1 cellular context compared by ENCODE assay signal in the genomic region with DNA sequence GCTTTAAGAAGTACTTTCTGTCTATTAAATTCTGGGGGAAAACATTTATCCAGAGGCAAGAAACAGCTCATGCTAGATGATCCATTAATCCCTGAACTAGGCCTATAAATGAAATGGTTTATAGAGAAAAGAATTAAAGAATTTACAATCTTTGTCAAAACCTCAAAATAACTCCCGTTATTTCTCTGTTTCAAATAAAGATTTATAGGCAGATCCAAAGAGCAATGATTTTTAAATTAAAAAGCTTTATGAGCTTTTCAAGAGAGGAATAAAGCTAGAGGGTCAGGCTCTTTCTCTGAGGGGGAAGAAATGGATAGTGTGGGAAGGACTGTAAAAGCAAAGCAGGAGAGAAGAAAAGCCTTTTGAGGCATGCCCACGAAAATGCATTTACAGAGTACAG.
TF ChIP-seq lines count a peak whose summit lies in the region.

No MANE protein-coding gene starts in this region.

TF ChIP-seq in GM23338, 12 proteins besides CTCF, POLR2A, EP300 and RAD21:
- TF ChIP-seq, protein P1, sequence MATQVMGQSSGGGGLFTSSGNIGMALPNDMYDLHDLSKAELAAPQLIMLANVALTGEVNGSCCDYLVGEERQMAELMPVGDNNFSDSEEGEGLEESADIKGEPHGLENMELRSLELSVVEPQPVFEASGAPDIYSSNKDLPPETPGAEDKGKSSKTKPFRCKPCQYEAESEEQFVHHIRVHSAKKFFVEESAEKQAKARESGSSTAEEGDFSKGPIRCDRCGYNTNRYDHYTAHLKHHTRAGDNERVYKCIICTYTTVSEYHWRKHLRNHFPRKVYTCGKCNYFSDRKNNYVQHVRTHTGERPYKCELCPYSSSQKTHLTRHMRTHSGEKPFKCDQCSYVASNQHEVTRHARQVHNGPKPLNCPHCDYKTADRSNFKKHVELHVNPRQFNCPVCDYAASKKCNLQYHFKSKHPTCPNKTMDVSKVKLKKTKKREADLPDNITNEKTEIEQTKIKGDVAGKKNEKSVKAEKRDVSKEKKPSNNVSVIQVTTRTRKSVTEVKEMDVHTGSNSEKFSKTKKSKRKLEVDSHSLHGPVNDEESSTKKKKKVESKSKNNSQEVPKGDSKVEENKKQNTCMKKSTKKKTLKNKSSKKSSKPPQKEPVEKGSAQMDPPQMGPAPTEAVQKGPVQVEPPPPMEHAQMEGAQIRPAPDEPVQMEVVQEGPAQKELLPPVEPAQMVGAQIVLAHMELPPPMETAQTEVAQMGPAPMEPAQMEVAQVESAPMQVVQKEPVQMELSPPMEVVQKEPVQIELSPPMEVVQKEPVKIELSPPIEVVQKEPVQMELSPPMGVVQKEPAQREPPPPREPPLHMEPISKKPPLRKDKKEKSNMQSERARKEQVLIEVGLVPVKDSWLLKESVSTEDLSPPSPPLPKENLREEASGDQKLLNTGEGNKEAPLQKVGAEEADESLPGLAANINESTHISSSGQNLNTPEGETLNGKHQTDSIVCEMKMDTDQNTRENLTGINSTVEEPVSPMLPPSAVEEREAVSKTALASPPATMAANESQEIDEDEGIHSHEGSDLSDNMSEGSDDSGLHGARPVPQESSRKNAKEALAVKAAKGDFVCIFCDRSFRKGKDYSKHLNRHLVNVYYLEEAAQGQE (IDR thresholded peaks at IDR 0.05; ENCODE audit: unreplicated experiment): no peak
- TF ChIP-seq JUNB (IDR thresholded peaks at IDR 0.05; ENCODE audit: unreplicated experiment): no peak
- TF ChIP-seq, protein P2, sequence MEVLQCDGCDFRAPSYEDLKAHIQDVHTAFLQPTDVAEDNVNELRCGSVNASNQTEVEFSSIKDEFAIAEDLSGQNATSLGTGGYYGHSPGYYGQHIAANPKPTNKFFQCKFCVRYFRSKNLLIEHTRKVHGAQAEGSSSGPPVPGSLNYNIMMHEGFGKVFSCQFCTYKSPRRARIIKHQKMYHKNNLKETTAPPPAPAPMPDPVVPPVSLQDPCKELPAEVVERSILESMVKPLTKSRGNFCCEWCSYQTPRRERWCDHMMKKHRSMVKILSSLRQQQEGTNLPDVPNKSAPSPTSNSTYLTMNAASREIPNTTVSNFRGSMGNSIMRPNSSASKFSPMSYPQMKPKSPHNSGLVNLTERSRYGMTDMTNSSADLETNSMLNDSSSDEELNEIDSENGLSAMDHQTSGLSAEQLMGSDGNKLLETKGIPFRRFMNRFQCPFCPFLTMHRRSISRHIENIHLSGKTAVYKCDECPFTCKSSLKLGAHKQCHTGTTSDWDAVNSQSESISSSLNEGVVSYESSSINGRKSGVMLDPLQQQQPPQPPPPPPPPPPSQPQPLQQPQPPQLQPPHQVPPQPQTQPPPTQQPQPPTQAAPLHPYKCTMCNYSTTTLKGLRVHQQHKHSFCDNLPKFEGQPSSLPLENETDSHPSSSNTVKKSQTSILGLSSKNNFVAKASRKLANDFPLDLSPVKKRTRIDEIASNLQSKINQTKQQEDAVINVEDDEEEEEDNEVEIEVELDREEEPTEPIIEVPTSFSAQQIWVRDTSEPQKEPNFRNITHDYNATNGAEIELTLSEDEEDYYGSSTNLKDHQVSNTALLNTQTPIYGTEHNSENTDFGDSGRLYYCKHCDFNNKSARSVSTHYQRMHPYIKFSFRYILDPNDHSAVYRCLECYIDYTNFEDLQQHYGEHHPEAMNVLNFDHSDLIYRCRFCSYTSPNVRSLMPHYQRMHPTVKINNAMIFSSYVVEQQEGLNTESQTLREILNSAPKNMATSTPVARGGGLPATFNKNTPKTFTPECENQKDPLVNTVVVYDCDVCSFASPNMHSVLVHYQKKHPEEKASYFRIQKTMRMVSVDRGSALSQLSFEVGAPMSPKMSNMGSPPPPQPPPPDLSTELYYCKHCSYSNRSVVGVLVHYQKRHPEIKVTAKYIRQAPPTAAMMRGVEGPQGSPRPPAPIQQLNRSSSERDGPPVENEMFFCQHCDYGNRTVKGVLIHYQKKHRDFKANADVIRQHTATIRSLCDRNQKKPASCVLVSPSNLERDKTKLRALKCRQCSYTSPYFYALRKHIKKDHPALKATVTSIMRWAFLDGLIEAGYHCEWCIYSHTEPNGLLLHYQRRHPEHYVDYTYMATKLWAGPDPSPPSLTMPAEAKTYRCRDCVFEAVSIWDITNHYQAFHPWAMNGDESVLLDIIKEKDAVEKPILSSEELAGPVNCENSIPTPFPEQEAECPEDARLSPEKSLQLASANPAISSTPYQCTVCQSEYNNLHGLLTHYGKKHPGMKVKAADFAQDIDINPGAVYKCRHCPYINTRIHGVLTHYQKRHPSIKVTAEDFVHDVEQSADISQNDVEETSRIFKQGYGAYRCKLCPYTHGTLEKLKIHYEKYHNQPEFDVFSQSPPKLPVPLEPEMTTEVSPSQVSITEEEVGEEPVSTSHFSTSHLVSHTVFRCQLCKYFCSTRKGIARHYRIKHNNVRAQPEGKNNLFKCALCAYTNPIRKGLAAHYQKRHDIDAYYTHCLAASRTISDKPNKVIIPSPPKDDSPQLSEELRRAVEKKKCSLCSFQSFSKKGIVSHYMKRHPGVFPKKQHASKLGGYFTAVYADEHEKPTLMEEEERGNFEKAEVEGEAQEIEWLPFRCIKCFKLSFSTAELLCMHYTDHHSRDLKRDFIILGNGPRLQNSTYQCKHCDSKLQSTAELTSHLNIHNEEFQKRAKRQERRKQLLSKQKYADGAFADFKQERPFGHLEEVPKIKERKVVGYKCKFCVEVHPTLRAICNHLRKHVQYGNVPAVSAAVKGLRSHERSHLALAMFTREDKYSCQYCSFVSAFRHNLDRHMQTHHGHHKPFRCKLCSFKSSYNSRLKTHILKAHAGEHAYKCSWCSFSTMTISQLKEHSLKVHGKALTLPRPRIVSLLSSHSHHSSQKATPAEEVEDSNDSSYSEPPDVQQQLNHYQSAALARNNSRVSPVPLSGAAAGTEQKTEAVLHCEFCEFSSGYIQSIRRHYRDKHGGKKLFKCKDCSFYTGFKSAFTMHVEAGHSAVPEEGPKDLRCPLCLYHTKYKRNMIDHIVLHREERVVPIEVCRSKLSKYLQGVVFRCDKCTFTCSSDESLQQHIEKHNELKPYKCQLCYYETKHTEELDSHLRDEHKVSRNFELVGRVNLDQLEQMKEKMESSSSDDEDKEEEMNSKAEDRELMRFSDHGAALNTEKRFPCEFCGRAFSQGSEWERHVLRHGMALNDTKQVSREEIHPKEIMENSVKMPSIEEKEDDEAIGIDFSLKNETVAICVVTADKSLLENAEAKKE (CRISPR knock-in tag; IDR thresholded peaks at IDR 0.05): no peak
- TF ChIP-seq CREB1 (CRISPR knock-in tag; IDR thresholded peaks at IDR 0.05; ENCODE audit: low read depth): no peak
- TF ChIP-seq NANOG (IDR thresholded peaks at IDR 0.05; ENCODE audit: borderline replicate concordance): no peak
- no peak for TF ChIP-seq ZNF331 (CRISPR knock-in tag; IDR thresholded peaks at IDR 0.05; ENCODE audit: low read depth)
- TF ChIP-seq STAT1 (IDR thresholded peaks at IDR 0.05; ENCODE audit: unreplicated experiment): no peak
- TF ChIP-seq EZH2phosphoT487 (IDR thresholded peaks at IDR 0.05; ENCODE audit: unreplicated experiment): no peak
- no peak for TF ChIP-seq EZH2 (IDR thresholded peaks at IDR 0.05; ENCODE audit: low read depth, unreplicated experiment)
- no peak for TF ChIP-seq ETS1 (IDR thresholded peaks at IDR 0.05)
- no peak for TF ChIP-seq ZNF114 (CRISPR knock-in tag; IDR thresholded peaks at IDR 0.05)
- no peak for TF ChIP-seq POLR2AphosphoS5 (IDR thresholded peaks at IDR 0.05; ENCODE audit: low read depth)
